In genomic region chr5:73999306-73999705, GRCh38 we compare ENCODE assay signal across 17 cellular contexts.
"Had no signal": no experiment of that assay in that cellular context is flagged by ENCODE, and none has a peak within 500 bp of the region (broad histone marks: within the 10 kb centered on the region; RNA-seq: fewer than 3 reads in every experiment).

No MANE protein-coding gene starts in this region.

- ATAC-seq: effector memory CD8-positive, alpha-beta T cell; heart left ventricle; left cardiac atrium; upper lobe of right lung had no signal

- H3K27ac ChIP-seq: heart left ventricle, ovary, thoracic aorta, upper lobe of right lung had no signal

- H3K4me1 Mint-ChIP-seq: activated B cell treated with CpG ODN at 0.5 μM for 24 hours; activated CD4-positive, alpha-beta T cell treated with anti-CD3 and anti-CD28 coated beads, Interleukin-2, amount 10 ng/mL, durations not matched to agents 7 days and 5 days; naive B cell had no signal

- H3K9me3 Mint-ChIP-seq: dendritic cell treated with granulocyte-macrophage colony-stimulating factor and Interleukin-4, amounts not matched to agents 40 ng/mL and 50 ng/mL, for 4 days; effector memory CD8-positive, alpha-beta T cell had no signal

- H3K4me3 ChIP-seq: heart left ventricle, lung, ovary, sigmoid colon, thoracic aorta, upper lobe of right lung had no signal

- H3K27ac Mint-ChIP-seq: activated B cell treated with CpG ODN at 0.5 μM for 24 hours; activated CD4-positive, alpha-beta T cell treated with anti-CD3 and anti-CD28 coated beads, Interleukin-2, amount 10 ng/mL, durations not matched to agents 7 days and 5 days; dendritic cell treated with granulocyte-macrophage colony-stimulating factor and Interleukin-4, amounts not matched to agents 40 ng/mL and 50 ng/mL, for 4 days; effector memory CD8-positive, alpha-beta T cell; naive B cell had no signal

- H3K36me3 ChIP-seq: heart left ventricle, ovary, sigmoid colon, thoracic aorta, upper lobe of right lung had no signal

- H3K4me1 ChIP-seq: upper lobe of right lung had no signal

- H3K9me3 ChIP-seq: ovary, sigmoid colon, thoracic aorta, upper lobe of right lung had no signal

- DNase-seq: activated B cell treated with CpG ODN at 0.5 μM for 24 hours; activated CD4-positive, alpha-beta T cell treated with anti-CD3 and anti-CD28 coated beads, Interleukin-2, amount 10 ng/mL, durations not matched to agents 7 days and 5 days; activated naive CD4-positive, alpha-beta T cell treated with Interleukin-2 at 50 U/mL for 16 hours; anterior cingulate cortex; effector memory CD8-positive, alpha-beta T cell; foreskin melanocyte; heart left ventricle; left cardiac atrium; midbrain; naive B cell; ovary; sigmoid colon; stimulated activated CD4-positive, alpha-beta T cell treated with anti-CD3 and anti-CD28 coated beads, Interleukin-2, amount 100 ng/mL, for 24 hours; upper lobe of right lung had no signal

- H3K27me3 ChIP-seq: heart left ventricle, ovary, sigmoid colon, upper lobe of right lung had no signal

- H3K4me3 Mint-ChIP-seq: activated B cell treated with CpG ODN at 0.5 μM for 24 hours; activated CD4-positive, alpha-beta T cell treated with anti-CD3 and anti-CD28 coated beads, Interleukin-2, amount 10 ng/mL, durations not matched to agents 7 days and 5 days; dendritic cell treated with granulocyte-macrophage colony-stimulating factor and Interleukin-4, amounts not matched to agents 40 ng/mL and 50 ng/mL, for 4 days; effector memory CD8-positive, alpha-beta T cell; naive B cell had no signal

- H3K36me3 Mint-ChIP-seq: naive B cell had no signal
